Comparison of ENCODE assay signal across 8 cellular contexts in the genomic region with DNA sequence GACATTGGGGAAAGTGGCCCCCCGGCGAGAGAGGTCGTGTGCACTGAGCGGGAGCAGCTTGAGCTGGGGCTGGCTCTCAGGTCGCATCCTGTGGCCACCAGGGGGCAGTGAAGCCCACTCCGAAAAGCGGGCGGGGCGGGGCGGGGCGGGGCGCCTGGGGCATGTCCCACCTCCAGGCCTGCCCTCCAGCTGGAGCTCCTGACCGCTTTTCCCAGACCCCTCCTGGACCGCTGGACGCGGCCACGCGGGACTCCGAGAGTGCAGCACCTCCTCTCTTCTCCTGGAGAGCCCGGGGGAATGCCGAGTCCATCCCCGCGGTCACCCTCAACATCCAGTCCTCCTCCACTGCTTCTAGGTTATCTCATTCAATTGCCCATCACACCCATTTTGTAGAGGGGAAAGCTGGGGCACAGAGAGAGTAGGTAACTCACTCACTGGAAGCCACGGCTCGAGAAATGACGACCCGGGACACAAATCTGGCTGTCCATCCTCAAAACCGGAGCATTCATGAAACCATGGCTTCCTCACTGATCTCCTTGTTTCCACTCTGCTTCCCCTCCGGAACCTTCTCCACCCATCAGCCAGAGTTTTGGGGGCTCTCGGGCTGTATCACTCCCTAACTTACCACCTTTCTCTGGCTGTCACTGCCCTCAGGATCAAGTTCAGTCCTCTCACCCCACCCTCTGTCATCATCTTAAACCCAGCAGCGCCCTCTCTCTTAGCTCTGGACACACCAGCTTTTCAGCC. TPM values are rescaled to one million over a fixed set of nuclear protein-coding genes. Genes with fewer than 3 reads are reported as not detected.
DNase-seq lines count a peak whose midpoint lies in the region; ATAC-seq, FAIRE-seq and TF ChIP-seq lines count a peak whose summit lies in the region.

No MANE protein-coding gene starts in this region.

- H3K27ac ChIP-seq in caudate nucleus (ENCODE audit: low read depth, low read length), result peak overlapping the region; percentile 93

- H3K27me3 Mint-ChIP-seq in activated B cell treated with CpG ODN at 0.5 μM for 24 hours, result no peaks in the 10 kb centered on the region

- no peak for TF ChIP-seq POLR2A in GM12891 (IDR thresholded peaks at IDR 0.05; ENCODE audit: low read depth, low read length)

- H3K4me1 Mint-ChIP-seq in activated B cell treated with CpG ODN at 0.5 μM for 24 hours, result peaks cover 30% of the 10 kb centered on the region

- peak; percentile 58 for FAIRE-seq in GM12891 (lab: Jason Lieb, UNC)

- H3K27ac Mint-ChIP-seq in activated B cell treated with CpG ODN at 0.5 μM for 24 hours, result peak overlapping the region; percentile 75

- no peak for TF ChIP-seq CTCF in activated B cell treated with CpG ODN at 0.5 μM for 24 hours (IDR thresholded peaks at IDR 0.05)

- CTCF ChIA-PET in activated B cell treated with CpG ODN at 0.5 μM for 24 hours (lab: Charles Lee), result interaction anchor here (0.9 to 3.8 kb wide), 19 partner anchors 11 to 141 kb away, joined by 3 to 239 read pairs (median 6); a partner anchor contains a TSS

- POLR2A ChIA-PET in activated B cell treated with CpG ODN at 0.5 μM for 24 hours (lab: Charles Lee), result interaction anchor here (0.7 to 3.3 kb wide), 10 partner anchors 13 to 99 kb away, joined by 3 to 132 read pairs (median 6); a partner anchor contains a TSS

- ATAC-seq in HG02852 (IDR thresholded peaks at IDR 0.05; ENCODE audit: unreplicated experiment) (peak; percentile 72), activated B cell treated with CpG ODN at 0.5 μM for 24 hours (ENCODE audit: low read depth) (peak; percentile 89), GM21390 (IDR thresholded peaks at IDR 0.05; ENCODE audit: unreplicated experiment) (no peak)

- DNase-seq in GM12891 (ENCODE audit: insufficient read length, low spot score) (peak; percentile 83), NCI-H2107 (lab: John Stamatoyannopoulos, UW) (peak; percentile 43), activated B cell treated with CpG ODN at 0.5 μM for 24 hours (peak; percentile 69), caudate nucleus (lab: John Stamatoyannopoulos, UW) (peak in 58 of 61 donors; percentile 19 to 89 (median 76)), islet precursor cell (peak; percentile 91)
- DNase-seq in stimulated activated CD4-positive, alpha-beta T cell treated with anti-CD3 and anti-CD28 coated beads, Interleukin-12 subunit alpha, Interleukin-12 subunit beta, amount 100 ng/mL, for 4 hours, result peak; percentile 83

- peaks cover 23% of the 10 kb centered on the region for H3K36me3 Mint-ChIP-seq in activated B cell treated with CpG ODN at 0.5 μM for 24 hours (ENCODE audit: low read depth)

- intact Hi-C loops in activated B cell treated with CpG ODN at 0.5 μM for 24 hours (cut with micrococcal nuclease), result loop anchor here (1.0 to 2.0 kb wide), 3 partner anchors 23 to 62 kb away; a partner anchor contains a TSS

- no peaks in the 10 kb centered on the region for H3K9me3 Mint-ChIP-seq in activated B cell treated with CpG ODN at 0.5 μM for 24 hours

- peak overlapping the region; percentile 76 for H3K4me3 Mint-ChIP-seq in activated B cell treated with CpG ODN at 0.5 μM for 24 hours

TF ChIP-seq in GM12891, 5 proteins besides CTCF, POLR2A, EP300 and RAD21:
- TF ChIP-seq SPI1 (IDR thresholded peaks at IDR 0.05; ENCODE audit: low read depth, low read length) (no peak), POU2F2 (IDR thresholded peaks at IDR 0.05; ENCODE audit: low read depth, low read length) (no peak), PAX5 (IDR thresholded peaks at IDR 0.05; ENCODE audit: insufficient read depth, low read length, severe bottlenecking) (no peak), POLR2AphosphoS5 (IDR thresholded peaks at IDR 0.05; ENCODE audit: low read depth, low read length) (no peak), TAF1 (IDR thresholded peaks at IDR 0.05; ENCODE audit: low read depth, low read length) (no peak)
TF ChIP-seq in GM12891: peak in this region for 0.

RNA-seq across cellular contexts. Expression of a gene that starts 24.1 kb away (rescaled TPM):
- polyA plus RNA-seq in GM12891 (2012; ENCODE audit: low read depth, missing spikeins), result not detected
- not detected in 2 replicates for total RNA-seq in activated B cell treated with CpG ODN at 0.5 μM for 24 hours

RNA-seq across cellular contexts. Expression of a gene that starts 56.7 kb away (rescaled TPM):
- polyA plus RNA-seq in GM12891 (2012; ENCODE audit: low read depth, missing spikeins), result 0.53 TPM
- 0.20 and 0.60 TPM in 2 replicates for total RNA-seq in activated B cell treated with CpG ODN at 0.5 μM for 24 hours
